In the genomic region with DNA sequence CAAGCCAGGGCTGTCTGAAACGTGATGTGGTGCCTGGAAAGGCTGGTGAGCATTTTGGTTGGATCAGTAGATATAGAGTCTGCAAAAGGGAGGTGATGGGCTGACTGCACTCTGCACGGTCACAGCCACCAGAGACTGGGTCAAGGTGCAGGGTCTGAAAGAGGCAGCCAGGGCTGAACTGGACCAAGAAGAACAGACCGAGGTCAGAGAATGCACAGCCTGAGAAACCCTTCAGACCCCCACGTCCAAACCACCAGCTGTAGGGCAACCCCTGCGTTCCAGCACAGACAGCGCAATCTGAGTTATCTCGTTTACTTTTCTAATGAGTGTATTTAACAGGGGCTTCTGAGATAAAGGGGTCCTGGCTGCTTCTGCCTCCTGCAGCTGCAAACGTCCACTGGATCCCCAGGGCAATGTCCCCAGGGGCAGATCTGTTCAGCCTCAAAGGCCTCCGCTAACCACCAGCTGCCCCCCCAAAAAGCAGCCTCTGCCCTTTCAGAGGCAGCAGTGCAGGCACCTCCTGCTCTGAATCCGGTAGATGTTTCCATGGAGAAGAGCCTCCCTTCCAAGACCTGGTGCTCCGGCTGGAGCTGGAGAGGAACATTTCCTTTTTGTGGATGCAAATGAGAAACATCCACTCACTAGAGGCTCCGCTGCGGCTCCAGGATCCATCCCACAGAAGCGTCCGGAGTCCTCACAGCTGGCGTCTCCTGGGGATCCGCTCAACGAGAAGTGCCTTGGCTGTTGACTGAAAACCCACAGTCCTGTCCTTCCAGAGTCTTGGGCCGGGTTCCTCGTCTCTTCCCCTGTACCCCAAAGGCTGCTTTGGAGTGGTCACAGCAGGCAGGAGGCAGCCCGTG, we compare ENCODE assay signal across 14 cellular contexts. TPM values are rescaled to one million over a fixed set of nuclear protein-coding genes. Genes with fewer than 3 reads are reported as not detected.
A peak's percentile ranks its signal among the peaks of the same experiment; 100 is the strongest.
DNase-seq lines count a peak whose midpoint lies in the region; ATAC-seq, FAIRE-seq and TF ChIP-seq lines count a peak whose summit lies in the region.
"Had no signal": no experiment of that assay in that cellular context is flagged by ENCODE, and none has a peak within 500 bp of the region (broad histone marks: within the 10 kb centered on the region; RNA-seq: fewer than 3 reads in every experiment).

No MANE protein-coding gene starts in this region.

- no peak for FAIRE-seq in GM12892 (lab: Jason Lieb, UNC)
- FAIRE-seq: endothelial cell of umbilical vein, GM19239, pancreas had no signal

- no peak for ATAC-seq in effector memory CD8-positive, alpha-beta T cell (replicated peaks)

- H3K36me3 Mint-ChIP-seq in T-helper 1 cell treated with Interleukin-12 subunit alpha and Interleukin-12 subunit beta and Interleukin-4 antibody, amounts not matched to agents 30 μg/mL and 1 μg/mL, for 36 hours (ENCODE audit: low read depth), result peaks cover 3% of the 10 kb centered on the region
- H3K36me3 Mint-ChIP-seq in IgD-negative memory B cell, result no peaks in the 10 kb centered on the region
- H3K36me3 Mint-ChIP-seq in effector memory CD8-positive, alpha-beta T cell (ENCODE audit: insufficient read depth), result no peaks in the 10 kb centered on the region

- no peak for TF ChIP-seq POLR2A in GM12892 (IDR thresholded peaks at IDR 0.05; ENCODE audit: low read depth, low read length)

- peak overlapping the region; percentile 49 for H3K4me3 Mint-ChIP-seq in T-helper 1 cell treated with Interleukin-12 subunit alpha and Interleukin-12 subunit beta and Interleukin-4 antibody, amounts not matched to agents 30 μg/mL and 1 μg/mL, for 36 hours
- H3K4me3 Mint-ChIP-seq in IgD-negative memory B cell, result peak overlapping the region; percentile 10 to 91 (median 78)
- peak overlapping the region; percentile 11 to 35 for H3K4me3 Mint-ChIP-seq in effector memory CD8-positive, alpha-beta T cell

- no peaks in the 10 kb centered on the region for H3K9me3 Mint-ChIP-seq in T-helper 1 cell treated with Interleukin-12 subunit alpha and Interleukin-12 subunit beta and Interleukin-4 antibody, amounts not matched to agents 30 μg/mL and 1 μg/mL, for 36 hours
- H3K9me3 Mint-ChIP-seq in IgD-negative memory B cell, result no peaks in the 10 kb centered on the region
- no peaks in the 10 kb centered on the region for H3K9me3 Mint-ChIP-seq in effector memory CD8-positive, alpha-beta T cell

- peaks cover 64% of the 10 kb centered on the region for H3K27me3 Mint-ChIP-seq in T-helper 1 cell treated with Interleukin-12 subunit alpha and Interleukin-12 subunit beta and Interleukin-4 antibody, amounts not matched to agents 30 μg/mL and 1 μg/mL, for 36 hours (ENCODE audit: low read depth)
- peaks cover 28% of the 10 kb centered on the region for H3K27me3 Mint-ChIP-seq in IgD-negative memory B cell
- peaks cover 50 to 64% of the 10 kb centered on the region in 2 donors for H3K27me3 Mint-ChIP-seq in effector memory CD8-positive, alpha-beta T cell

- H3K27ac Mint-ChIP-seq in T-helper 1 cell treated with Interleukin-12 subunit alpha and Interleukin-12 subunit beta and Interleukin-4 antibody, amounts not matched to agents 30 μg/mL and 1 μg/mL, for 36 hours, result no peak overlapping the region
- peak overlapping the region in 1 of 3 donors; percentile 94 for H3K27ac Mint-ChIP-seq in IgD-negative memory B cell
- H3K27ac Mint-ChIP-seq in effector memory CD8-positive, alpha-beta T cell, result no peak overlapping the region

- DNase-seq in T-helper 1 cell (no peak), pons (ENCODE audit: low spot score) (peak; percentile 1), GM12892 (ENCODE audit: insufficient read length) (no peak), HK-2 (ENCODE audit: unreplicated experiment) (no peak), NAMALWA (ENCODE audit: low spot score) (no peak)
- no peak for DNase-seq in effector memory CD8-positive, alpha-beta T cell
- DNase-seq: activated CD4-positive, CD25-positive, alpha-beta regulatory T cell treated with anti-CD3 and anti-CD28 coated beads, Interleukin-2, amount 50 U/mL, for 72 hours; amniotic stem cell; tibial artery had no signal

- H3K4me1 Mint-ChIP-seq in T-helper 1 cell treated with Interleukin-12 subunit alpha and Interleukin-12 subunit beta and Interleukin-4 antibody, amounts not matched to agents 30 μg/mL and 1 μg/mL, for 36 hours (ENCODE audit: low read depth), result peaks cover 3% of the 10 kb centered on the region
- H3K4me1 Mint-ChIP-seq in IgD-negative memory B cell, result peaks cover 14 to 24% (median 20%) of the 10 kb centered on the region in 3 donors
- peaks cover 10 to 13% of the 10 kb centered on the region in 2 donors for H3K4me1 Mint-ChIP-seq in effector memory CD8-positive, alpha-beta T cell (ENCODE audit: low read depth in 2 of 2)

RNA-seq across cellular contexts. Expression of gene KCNG2, which starts 1.0 kb away (rescaled TPM):
- not detected for polyA plus RNA-seq in IgD-negative memory B cell
- not detected for polyA plus RNA-seq in GM12892 (2012; ENCODE audit: missing spikeins)
- polyA plus RNA-seq: endothelial cell of umbilical vein, pancreas had no signal

Comparison
In these comparisons a context has a peak if more than half of its experiments do, and no peak if none do; other contexts are left out.
1. H3K4me3 Mint-ChIP-seq: peak in every context shown above with its lines; median percentile 78 in IgD-negative memory B cell; 49 in T-helper 1 cell treated with Interleukin-12 subunit alpha and Interleukin-12 subunit beta and Interleukin-4 antibody, amounts not matched to agents 30 μg/mL and 1 μg/mL, for 36 hours; 23 in effector memory CD8-positive, alpha-beta T cell.